ENCODE assay signal across 9 cellular contexts in the genomic region with DNA sequence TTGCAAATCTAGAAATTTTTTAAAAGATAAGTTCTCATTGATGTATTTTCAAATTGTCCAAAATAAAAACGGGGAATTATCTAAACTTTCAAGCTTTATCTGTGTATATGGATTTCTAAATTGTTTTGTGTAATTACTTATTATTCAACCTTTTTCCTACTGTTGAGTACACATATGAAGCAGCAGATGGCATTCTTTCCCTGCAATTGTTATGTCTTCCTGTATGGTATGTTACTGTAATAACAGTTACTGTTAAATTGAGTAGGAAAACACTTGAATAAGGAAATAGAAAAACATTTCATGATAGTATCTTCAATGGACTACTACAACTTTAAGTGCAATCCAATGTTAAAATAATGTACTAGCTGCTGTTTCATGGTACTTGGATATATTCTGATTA.
DNase-seq lines count a peak whose midpoint lies in the region; TF ChIP-seq lines count a peak whose summit lies in the region.
"Had no signal": no experiment of that assay in that cellular context is flagged by ENCODE, and none has a peak within 500 bp of the region (broad histone marks: within the 10 kb centered on the region; RNA-seq: fewer than 3 reads in every experiment).

No MANE protein-coding gene starts in this region.

- H3K4me3 ChIP-seq in uterus, result no peak overlapping the region

- DNase-seq in NCI-H345 treated with DMSO at 0.1 percent for 48 hours (lab: John Stamatoyannopoulos, UW; ENCODE audit: unreplicated experiment) (peak; percentile 6), NCI-H345 (lab: John Stamatoyannopoulos, UW) (no peak), NCI-H524 (lab: John Stamatoyannopoulos, UW) (peak; percentile 6 to 48), dermis microvascular lymphatic vessel endothelial cell (ENCODE audit: low read depth in 2 of 2) (peak; percentile 79 to 84), smooth muscle cell of the brain vasculature (ENCODE audit: low read depth, low spot score) (peak; percentile 9), uterus (no peak)
- DNase-seq in activated effector memory CD4-positive, alpha-beta T cell treated with anti-CD3 and anti-CD28 coated beads, Interleukin-2, amount 50 U/mL, for 16 hours, result no peak
- no peak for DNase-seq in activated CD4-positive, CD25-positive, alpha-beta regulatory T cell treated with anti-CD3 and anti-CD28 coated beads, Interleukin-2, amount 50 U/mL, for 72 hours
- DNase-seq: activated CD4-positive, alpha-beta T cell treated with anti-CD3 and anti-CD28 coated beads, Interleukin-2, amount 50 U/mL, for 48 hours had no signal

- no peaks in the 10 kb centered on the region for H3K4me1 ChIP-seq in uterus

- intact Hi-C loops in uterus (cut with DNase I; ENCODE audit: low total_unique reads), result no loop called here

- H3K27me3 ChIP-seq in uterus, result no peaks in the 10 kb centered on the region

- no peaks in the 10 kb centered on the region for H3K9me3 ChIP-seq in uterus

- H3K36me3 ChIP-seq in uterus, result no peaks in the 10 kb centered on the region

- TF ChIP-seq POLR2A in uterus (IDR thresholded peaks at IDR 0.05), result no peak

- TF ChIP-seq CTCF in uterus (IDR thresholded peaks at IDR 0.05), result no peak

- H3K27ac ChIP-seq in uterus, result no peak overlapping the region

Comparison
In these comparisons a context has a peak if more than half of its experiments do, and no peak if none do; other contexts are left out.
1. DNase-seq: peak in NCI-H345 treated with DMSO at 0.1 percent for 48 hours (single experiment), NCI-H524 (2 of 2), dermis microvascular lymphatic vessel endothelial cell (2 of 2) and smooth muscle cell of the brain vasculature (single experiment); none in NCI-H345 (single experiment), uterus (0 of 2), activated effector memory CD4-positive, alpha-beta T cell treated with anti-CD3 and anti-CD28 coated beads, Interleukin-2, amount 50 U/mL, for 16 hours (single experiment) and activated CD4-positive, CD25-positive, alpha-beta regulatory T cell treated with anti-CD3 and anti-CD28 coated beads, Interleukin-2, amount 50 U/mL, for 72 hours (single experiment).